ENCODE assay signal across 19 cellular contexts in the genomic region with DNA sequence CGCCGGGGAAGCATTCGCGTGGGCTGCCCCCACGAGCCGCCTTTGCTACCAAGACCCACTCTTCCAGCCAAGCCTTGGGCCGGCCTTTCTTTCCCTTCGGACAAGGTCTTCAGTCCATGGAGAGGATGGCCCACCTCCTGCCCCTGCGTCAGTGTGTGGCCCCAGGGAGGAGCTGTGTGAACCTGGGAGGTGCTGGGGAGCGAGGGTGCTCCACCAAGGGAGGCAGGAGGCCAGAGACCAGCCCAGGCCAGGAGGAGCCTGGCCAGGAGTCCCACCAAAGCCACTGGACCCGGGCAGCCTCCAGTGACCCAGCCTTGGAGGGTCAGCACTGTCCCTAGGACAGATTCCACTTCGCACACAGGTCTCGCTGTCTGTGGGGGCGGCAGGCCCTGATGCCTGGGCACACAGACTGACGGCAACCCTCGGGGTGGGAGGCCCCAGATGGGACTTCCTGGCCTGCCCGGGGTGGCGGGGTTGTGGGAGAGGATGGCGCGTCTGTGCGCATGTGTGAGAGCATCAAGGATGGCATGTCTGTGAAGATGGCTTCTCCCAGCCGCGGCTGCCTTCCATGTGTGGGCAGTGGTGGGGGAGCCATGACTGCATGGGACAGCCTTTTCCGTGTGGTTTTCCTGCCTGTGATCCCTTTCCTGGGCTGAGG.
"Had no signal": no experiment of that assay in that cellular context is flagged by ENCODE, and none has a peak within 500 bp of the region (broad histone marks: within the 10 kb centered on the region; RNA-seq: fewer than 3 reads in every experiment).

No MANE protein-coding gene starts in this region.

- H3K27ac ChIP-seq: body of pancreas, gastrocnemius medialis, pancreas, suprapubic skin had no signal

- H3K4me1 ChIP-seq: body of pancreas, pancreas had no signal

- DNase-seq: activated CD4-positive, alpha-beta T cell treated with anti-CD3 and anti-CD28 coated beads, Interleukin-2, amount 10 ng/mL, durations not matched to agents 24 days and 14 days; activated CD8-positive, alpha-beta T cell treated with anti-CD3 and anti-CD28 coated beads, Interleukin-2, amount 10 ng/mL, durations not matched to agents 7 days and 5 days; activated naive CD4-positive, alpha-beta T cell; body of pancreas; central memory CD4-positive, alpha-beta T cell; cortex of kidney; effector CD4-positive, alpha-beta T cell; gastrocnemius medialis; kidney glomerular epithelial cell; mesenchymal stem cell; naive thymus-derived CD8-positive, alpha-beta T cell; stimulated activated CD4-positive, alpha-beta T cell treated with anti-CD3 and anti-CD28 coated beads, Interleukin-2, amount 100 ng/mL, for 24 hours; stimulated activated naive CD8-positive, alpha-beta T cell treated with anti-CD3 and anti-CD28 coated beads, Interleukin-15, amount 100 ng/mL, for 72 hours; trophoblast cell had no signal

- H3K4me3 ChIP-seq: body of pancreas, gastrocnemius medialis, pancreas, suprapubic skin had no signal

- H3K9me3 ChIP-seq: body of pancreas, gastrocnemius medialis, pancreas, suprapubic skin had no signal

- ATAC-seq: activated CD8-positive, alpha-beta T cell treated with anti-CD3 and anti-CD28 coated beads, Interleukin-2, amount 10 ng/mL, durations not matched to agents 7 days and 5 days; body of pancreas; esophagus mucosa; gastrocnemius medialis; naive thymus-derived CD8-positive, alpha-beta T cell; pancreas; SK-N-SH treated with all-trans-retinoic acid at 6 μM for 48 hours; stimulated activated naive CD8-positive, alpha-beta T cell treated with anti-CD3 and anti-CD28 coated beads, Interleukin-15, amount 100 ng/mL, for 72 hours; T-cell had no signal

- H3K27me3 ChIP-seq: body of pancreas, pancreas, suprapubic skin had no signal

- H3K36me3 ChIP-seq: gastrocnemius medialis, pancreas, suprapubic skin had no signal
